ENCODE assay signal across 20 cellular contexts in the genomic region with DNA sequence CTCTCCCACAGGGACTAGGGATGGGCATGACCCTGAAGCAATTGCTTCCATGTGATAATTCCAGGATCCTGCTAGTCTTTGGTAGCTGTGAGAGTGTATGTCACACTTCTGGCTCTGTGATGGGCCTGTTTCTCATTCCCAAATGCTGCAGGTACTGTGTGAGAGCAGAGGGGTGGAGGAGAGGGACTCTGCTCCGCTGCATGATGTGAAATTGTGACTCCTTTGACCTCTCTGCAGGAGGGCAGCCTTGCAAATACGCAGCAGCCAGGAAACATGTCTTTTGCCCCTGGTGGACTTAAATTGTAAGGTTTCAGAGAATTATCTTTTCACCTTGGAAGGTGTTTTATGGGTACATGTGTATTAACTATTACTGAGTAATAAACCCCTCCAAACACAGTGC.
DNase-seq lines count a peak whose midpoint lies in the region; ATAC-seq and TF ChIP-seq lines count a peak whose summit lies in the region.
"Had no signal": no experiment of that assay in that cellular context is flagged by ENCODE, and none has a peak within 500 bp of the region (broad histone marks: within the 10 kb centered on the region; RNA-seq: fewer than 3 reads in every experiment).

No MANE protein-coding gene starts in this region.

- no peaks in the 10 kb centered on the region for H3K79me2 ChIP-seq in GM23338 (replicated peaks; ENCODE audit: insufficient read depth)

- CTCF ChIA-PET in WTC11 (lab: Charles Lee): interaction anchor here (1.0 to 2.8 kb wide), 5 partner anchors 16 to 190 kb away, joined by 3 to 11 read pairs (median 6); no protein-coding TSS in a partner anchor
- CTCF ChIA-PET in CD4-positive, alpha-beta memory T cell (lab: Charles Lee; ENCODE audit: partially characterized antibody): interaction anchor here (1.0 kb wide), 1 partner anchor 179 kb away, joined by 3 read pairs; no protein-coding TSS in a partner anchor

- POLR2A ChIA-PET in WTC11 (lab: Charles Lee): interaction anchor here (0.6 kb wide), 1 partner anchor 1627 kb away, joined by 3 read pairs; no protein-coding TSS in a partner anchor
- POLR2A ChIA-PET in CD4-positive, alpha-beta memory T cell (lab: Charles Lee; ENCODE audit: partially characterized antibody): interaction anchor here (0.6 kb wide), 1 partner anchor 1694 kb away, joined by 3 read pairs; no protein-coding TSS in a partner anchor

- H3K4me3 Mint-ChIP-seq in GM23338 (no peak overlapping the region), WTC11 (no peak overlapping the region), glutamatergic neuron (ENCODE audit: unreplicated experiment) (no peak overlapping the region), type B pancreatic cell (no peak overlapping the region)
- H3K4me3 Mint-ChIP-seq in CD4-positive, alpha-beta memory T cell: no peak overlapping the region
- H3K4me3 Mint-ChIP-seq: B cell; CD4-positive, CD25-positive, alpha-beta regulatory T cell; CD8-positive, alpha-beta memory T cell had no signal

- peak; percentile 62 for ATAC-seq in GM23338
- ATAC-seq in WTC11: peak; percentile 56
- ATAC-seq in activated CD4-positive, CD25-positive, alpha-beta regulatory T cell treated with anti-CD3 and anti-CD28 coated beads, Interleukin-2, amount 50 U/mL, for 24 hours: no peak
- ATAC-seq: GM12878, HCT116 had no signal

- H3K9me2 ChIP-seq in GM23338 (ENCODE audit: insufficient read depth): peaks cover 5% of the 10 kb centered on the region; the same call in 1 of the 2 replicates

- H3K36me3 Mint-ChIP-seq in GM23338 (ENCODE audit: low read depth) (no peaks in the 10 kb centered on the region), WTC11 (no peaks in the 10 kb centered on the region), glutamatergic neuron (ENCODE audit: unreplicated experiment) (no peaks in the 10 kb centered on the region), type B pancreatic cell (no peaks in the 10 kb centered on the region)
- no peaks in the 10 kb centered on the region for H3K36me3 Mint-ChIP-seq in CD4-positive, alpha-beta memory T cell
- H3K36me3 Mint-ChIP-seq: CD4-positive, CD25-positive, alpha-beta regulatory T cell had no signal

- DNase-seq in GM23338 (ENCODE audit: low spot score) (peak; percentile 45), WTC11 (ENCODE audit: low spot score) (no peak), glutamatergic neuron (no peak), type B pancreatic cell (ENCODE audit: extremely low spot score, unreplicated experiment) (no peak)
- no peak for DNase-seq in CD4-positive, alpha-beta memory T cell
- no peak for DNase-seq in effector CD4-positive, alpha-beta T cell
- DNase-seq: CD4-positive, CD25-positive, alpha-beta regulatory T cell; CD8-positive, alpha-beta memory T cell; DMS 273 treated with DMSO at 0.1 percent for 48 hours; DMS79; EL; GDM1; GM23248 had no signal

- no peaks in the 10 kb centered on the region for H4K20me1 ChIP-seq in GM23338 (replicated peaks; ENCODE audit: insufficient read depth)
- H4K20me1 ChIP-seq: BLaER1 had no signal

- no peaks in the 10 kb centered on the region for H3K36me3 ChIP-seq in GM23338 (ENCODE audit: insufficient read depth)
- H3K36me3 ChIP-seq in CD4-positive, alpha-beta memory T cell (ENCODE audit: insufficient read depth, low read length): no peaks in the 10 kb centered on the region
- H3K36me3 ChIP-seq: BLaER1 had no signal

- peaks cover 32% of the 10 kb centered on the region for H3K4me1 Mint-ChIP-seq in GM23338
- H3K4me1 Mint-ChIP-seq in WTC11: peaks cover 68% of the 10 kb centered on the region
- H3K4me1 Mint-ChIP-seq in glutamatergic neuron (ENCODE audit: low read depth, unreplicated experiment): peaks cover 2% of the 10 kb centered on the region
- H3K4me1 Mint-ChIP-seq in type B pancreatic cell (ENCODE audit: unreplicated experiment): no peaks in the 10 kb centered on the region
- peaks cover 0 to 13% (median 7%) of the 10 kb centered on the region in 4 donors for H3K4me1 Mint-ChIP-seq in CD4-positive, alpha-beta memory T cell
- H3K4me1 Mint-ChIP-seq: B cell had no signal

- H3K27ac Mint-ChIP-seq in GM23338: no peak overlapping the region
- no peak overlapping the region for H3K27ac Mint-ChIP-seq in WTC11
- H3K27ac Mint-ChIP-seq in glutamatergic neuron (ENCODE audit: unreplicated experiment): no peak overlapping the region
- H3K27ac Mint-ChIP-seq in type B pancreatic cell: no peak overlapping the region
- H3K27ac Mint-ChIP-seq in CD4-positive, alpha-beta memory T cell: no peak overlapping the region
- H3K27ac Mint-ChIP-seq: B cell; CD4-positive, CD25-positive, alpha-beta regulatory T cell; CD8-positive, alpha-beta memory T cell had no signal

- no peaks in the 10 kb centered on the region for H3F3A ChIP-seq in GM23338 (replicated peaks; ENCODE audit: low read depth)

- intact Hi-C loops in CD4-positive, alpha-beta memory T cell (cut with micrococcal nuclease): no loop called here

- no peak overlapping the region for H3K27ac ChIP-seq in GM23338 (ENCODE audit: low read depth)
- H3K27ac ChIP-seq in CD4-positive, alpha-beta memory T cell (ENCODE audit: low read depth, low read length): no peak overlapping the region
- H3K27ac ChIP-seq: 22Rv1, BLaER1, C4-2B, GM23248 had no signal

- no peaks in the 10 kb centered on the region for H3K9me3 ChIP-seq in CD4-positive, alpha-beta memory T cell (ENCODE audit: control insufficient read depth in 1 of 2, low read length in 2 of 2)
- H3K9me3 ChIP-seq: BLaER1 had no signal

- peak overlapping the region; percentile 91 for H2AFZ ChIP-seq in GM23338
- H2AFZ ChIP-seq: GM23248 had no signal

- H3K4me3 ChIP-seq in GM23338: no peak overlapping the region
- no peak overlapping the region for H3K4me3 ChIP-seq in CD4-positive, alpha-beta memory T cell (ENCODE audit: low read length in 2 of 2)
- H3K4me3 ChIP-seq: BLaER1, GM12878, GM23248 had no signal

- no peaks in the 10 kb centered on the region for H3K27me3 ChIP-seq in GM23338 (ENCODE audit: insufficient read depth)
- H3K27me3 ChIP-seq in CD4-positive, alpha-beta memory T cell (ENCODE audit: insufficient read depth, low read length): no peaks in the 10 kb centered on the region
- H3K27me3 ChIP-seq: BLaER1 had no signal

- H3K4me1 ChIP-seq in GM23338 (ENCODE audit: insufficient read depth): peaks cover 32% of the 10 kb centered on the region
- H3K4me1 ChIP-seq in CD4-positive, alpha-beta memory T cell (ENCODE audit: insufficient read depth, low read length): peaks cover 6% of the 10 kb centered on the region
- H3K4me1 ChIP-seq: BLaER1 had no signal

- H3K27me3 Mint-ChIP-seq in GM23338 (ENCODE audit: insufficient read depth, low read depth, poor library complexity): peaks cover 3% of the 10 kb centered on the region
- peaks cover 13% of the 10 kb centered on the region; the same call in 1 of the 2 replicates for H3K27me3 Mint-ChIP-seq in WTC11 (ENCODE audit: low read depth)
- H3K27me3 Mint-ChIP-seq in glutamatergic neuron (ENCODE audit: unreplicated experiment): no peaks in the 10 kb centered on the region
- peaks cover 4% of the 10 kb centered on the region for H3K27me3 Mint-ChIP-seq in type B pancreatic cell
- H3K27me3 Mint-ChIP-seq in CD4-positive, alpha-beta memory T cell: peaks cover 2 to 3% of the 10 kb centered on the region in 2 donors
- H3K27me3 Mint-ChIP-seq: CD4-positive, CD25-positive, alpha-beta regulatory T cell had no signal

- 0 out of 2 replicates have a peak overlapping the region, but pooled peaks have one; percentile 43 for H3K4me2 ChIP-seq in GM23338
- H3K4me2 ChIP-seq: BLaER1 had no signal

- H3K9me3 Mint-ChIP-seq in GM23338 (no peaks in the 10 kb centered on the region), WTC11 (no peaks in the 10 kb centered on the region), glutamatergic neuron (ENCODE audit: unreplicated experiment) (peaks cover 2% of the 10 kb centered on the region), type B pancreatic cell (no peaks in the 10 kb centered on the region)
- H3K9me3 Mint-ChIP-seq in CD4-positive, alpha-beta memory T cell: peaks cover 0 to 4% (median 0%) of the 10 kb centered on the region in 8 donors
- H3K9me3 Mint-ChIP-seq: CD8-positive, alpha-beta memory T cell had no signal

- TF ChIP-seq CTCF in GM23338 (conservative IDR thresholded peaks at IDR 0.05; ENCODE audit: low read depth in 2 of 2) (peak in 1 of 2 experiments; percentile 36; a peak in 2 of 4 replicates), WTC11 (IDR thresholded peaks at IDR 0.05) (no peak), glutamatergic neuron (IDR thresholded peaks at IDR 0.05; ENCODE audit: partially characterized antibody, unreplicated experiment) (peak; percentile 12), type B pancreatic cell (conservative IDR thresholded peaks at IDR 0.05) (peak; percentile 41)

TF ChIP-seq in GM23338, 12 proteins besides CTCF, POLR2A, EP300 and RAD21 (continues in another document):
- TF ChIP-seq, protein P1, sequence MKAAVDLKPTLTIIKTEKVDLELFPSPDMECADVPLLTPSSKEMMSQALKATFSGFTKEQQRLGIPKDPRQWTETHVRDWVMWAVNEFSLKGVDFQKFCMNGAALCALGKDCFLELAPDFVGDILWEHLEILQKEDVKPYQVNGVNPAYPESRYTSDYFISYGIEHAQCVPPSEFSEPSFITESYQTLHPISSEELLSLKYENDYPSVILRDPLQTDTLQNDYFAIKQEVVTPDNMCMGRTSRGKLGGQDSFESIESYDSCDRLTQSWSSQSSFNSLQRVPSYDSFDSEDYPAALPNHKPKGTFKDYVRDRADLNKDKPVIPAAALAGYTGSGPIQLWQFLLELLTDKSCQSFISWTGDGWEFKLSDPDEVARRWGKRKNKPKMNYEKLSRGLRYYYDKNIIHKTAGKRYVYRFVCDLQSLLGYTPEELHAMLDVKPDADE (IDR thresholded peaks at IDR 0.05): no peak

TF ChIP-seq in WTC11, 78 proteins besides CTCF, POLR2A, EP300 and RAD21 (continues in another document):
- TF ChIP-seq, protein P2, sequence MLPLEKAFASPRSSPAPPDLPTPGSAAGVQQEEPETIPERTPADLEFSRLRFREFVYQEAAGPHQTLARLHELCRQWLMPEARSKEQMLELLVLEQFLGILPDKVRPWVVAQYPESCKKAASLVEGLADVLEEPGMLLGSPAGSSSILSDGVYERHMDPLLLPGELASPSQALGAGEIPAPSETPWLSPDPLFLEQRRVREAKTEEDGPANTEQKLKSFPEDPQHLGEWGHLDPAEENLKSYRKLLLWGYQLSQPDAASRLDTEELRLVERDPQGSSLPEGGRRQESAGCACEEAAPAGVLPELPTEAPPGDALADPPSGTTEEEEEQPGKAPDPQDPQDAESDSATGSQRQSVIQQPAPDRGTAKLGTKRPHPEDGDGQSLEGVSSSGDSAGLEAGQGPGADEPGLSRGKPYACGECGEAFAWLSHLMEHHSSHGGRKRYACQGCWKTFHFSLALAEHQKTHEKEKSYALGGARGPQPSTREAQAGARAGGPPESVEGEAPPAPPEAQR (CRISPR knock-in tag; IDR thresholded peaks at IDR 0.05): no peak
- TF ChIP-seq NR3C1 (CRISPR knock-in tag; conservative IDR thresholded peaks at IDR 0.05; ENCODE audit: low read depth): no peak
- TF ChIP-seq, protein P3, sequence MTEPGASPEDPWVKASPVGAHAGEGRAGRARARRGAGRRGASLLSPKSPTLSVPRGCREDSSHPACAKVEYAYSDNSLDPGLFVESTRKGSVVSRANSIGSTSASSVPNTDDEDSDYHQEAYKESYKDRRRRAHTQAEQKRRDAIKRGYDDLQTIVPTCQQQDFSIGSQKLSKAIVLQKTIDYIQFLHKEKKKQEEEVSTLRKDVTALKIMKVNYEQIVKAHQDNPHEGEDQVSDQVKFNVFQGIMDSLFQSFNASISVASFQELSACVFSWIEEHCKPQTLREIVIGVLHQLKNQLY (CRISPR knock-in tag; IDR thresholded peaks at IDR 0.05): no peak

Comparison
In these comparisons a context has a peak if more than half of its experiments do, and no peak if none do; other contexts are left out.
1. ATAC-seq: peak in GM23338 (single experiment) and WTC11 (single experiment); none in activated CD4-positive, CD25-positive, alpha-beta regulatory T cell treated with anti-CD3 and anti-CD28 coated beads, Interleukin-2, amount 50 U/mL, for 24 hours (0 of 2).